ENCODE assay signal across 21 cellular contexts in genomic region chrX:36214924-36215323, GRCh38.
"Had no signal": no experiment of that assay in that cellular context is flagged by ENCODE, and none has a peak within 500 bp of the region (broad histone marks: within the 10 kb centered on the region; RNA-seq: fewer than 3 reads in every experiment).

No MANE protein-coding gene starts in this region.

- H3K4me3 ChIP-seq: colonic mucosa, dorsolateral prefrontal cortex, esophagus squamous epithelium, gastrocnemius medialis, left lung, lung, sigmoid colon, smooth muscle cell, testis, vagina had no signal

- H3K27me3 ChIP-seq: colonic mucosa, esophagus squamous epithelium, gastrocnemius medialis, left lung, sigmoid colon, testis, vagina had no signal

- DNase-seq: activated CD4-positive, alpha-beta memory T cell treated with anti-CD3 and anti-CD28 coated beads for 36 hours; activated CD4-positive, alpha-beta T cell treated with anti-CD3 and anti-CD28 coated beads for 48 hours; activated naive CD4-positive, alpha-beta T cell treated with Interleukin-2 at 50 U/mL for 16 hours; activated naive CD8-positive, alpha-beta T cell treated with anti-CD3 and anti-CD28 coated beads for 36 hours; activated T-cell treated with anti-CD3 and anti-CD28 coated beads, Interleukin-2, amount 50 U/mL, for 48 hours; colonic mucosa; dorsolateral prefrontal cortex; esophagus squamous epithelium; gastrocnemius medialis; hippocampal formation; kidney glomerular epithelial cell; left lung; naive B cell; occipital lobe; sigmoid colon; stimulated activated CD4-positive, alpha-beta T cell treated with anti-CD3 and anti-CD28 coated beads, Interleukin-15, amount 100 ng/mL, for 24 hours; stimulated activated naive CD4-positive, alpha-beta T cell; testis had no signal

- H3K27ac ChIP-seq: colonic mucosa, dorsolateral prefrontal cortex, esophagus squamous epithelium, gastrocnemius medialis, left lung, sigmoid colon, testis, vagina had no signal

- ATAC-seq: gastrocnemius medialis, left lung had no signal

- H3K9me3 ChIP-seq: colonic mucosa, esophagus squamous epithelium, gastrocnemius medialis, left lung, sigmoid colon, testis, vagina had no signal

- H3K4me1 ChIP-seq: colonic mucosa, esophagus squamous epithelium, gastrocnemius medialis, left lung, sigmoid colon, testis, vagina had no signal

- H3K36me3 ChIP-seq: colonic mucosa, esophagus squamous epithelium, gastrocnemius medialis, left lung, sigmoid colon, vagina had no signal
